Comparison of ENCODE assay signal across 8 cellular contexts in genomic region chr6:26216886-26217713, GRCh38.
A peak's percentile ranks its signal among the peaks of the same experiment; 100 is the strongest.
DNase-seq lines count a peak whose midpoint lies in the region; FAIRE-seq and TF ChIP-seq lines count a peak whose summit lies in the region.

No MANE protein-coding gene starts in this region.

- no peak overlapping the region for H3K27ac Mint-ChIP-seq in activated CD4-positive, alpha-beta memory T cell treated with anti-CD3 and anti-CD28 coated beads for 36 hours

- peak; percentile 6 for FAIRE-seq in G401.6 (lab: Jason Lieb, UNC)

- TF ChIP-seq EP300 in stomach (IDR thresholded peaks at IDR 0.05) = no peak

- peak overlapping the region; percentile 47 for H3K4me3 ChIP-seq in HFF-Myc (replicated peaks; ENCODE audit: low read depth, low read length)
- peak overlapping the region; percentile 63 for H3K4me3 ChIP-seq in effector memory CD4-positive, alpha-beta T cell (ENCODE audit: insufficient read depth, low read depth, low read length, poor library complexity, severe bottlenecking)
- peak overlapping the region; percentile 70 to 85 for H3K4me3 ChIP-seq in mucosa of rectum (ENCODE audit: low read length in 2 of 2)
- peak overlapping the region; percentile 46 to 53 (median 48) for H3K4me3 ChIP-seq in stomach

- H3K9me3 Mint-ChIP-seq in activated CD4-positive, alpha-beta memory T cell treated with anti-CD3 and anti-CD28 coated beads for 36 hours = peaks cover 2% of the 10 kb centered on the region

- 1 to 4% (median 1%) methylated on average over 24 to 44 of the region's 44 CpGs for WGBS in stomach, 5 donors

- intact Hi-C loops in activated CD4-positive, alpha-beta memory T cell treated with anti-CD3 and anti-CD28 coated beads for 36 hours (cut with micrococcal nuclease) = loop anchor here (1.0 to 5.0 kb wide), 12 partner anchors 7 to 915 kb away; a partner anchor contains a TSS
- intact Hi-C loops in stomach (cut with DNase I; ENCODE audit: low total_unique reads) = no loop called here

- peak in 1 of 4 donors; percentile 36 for TF ChIP-seq POLR2A in stomach (IDR thresholded peaks at IDR 0.05)

- H3K9me3 ChIP-seq in effector memory CD4-positive, alpha-beta T cell (ENCODE audit: control insufficient read depth, low read length) = no peaks in the 10 kb centered on the region
- no peaks in the 10 kb centered on the region for H3K9me3 ChIP-seq in mucosa of rectum (ENCODE audit: control insufficient read depth in 2 of 2, low read length in 2 of 2)
- H3K9me3 ChIP-seq in stomach = no peaks in the 10 kb centered on the region

- no peaks in the 10 kb centered on the region for H3K27me3 Mint-ChIP-seq in activated CD4-positive, alpha-beta memory T cell treated with anti-CD3 and anti-CD28 coated beads for 36 hours

- no peak overlapping the region for H3K4me3 Mint-ChIP-seq in activated CD4-positive, alpha-beta memory T cell treated with anti-CD3 and anti-CD28 coated beads for 36 hours

- TF ChIP-seq CTCF in HFF-Myc (IDR thresholded peaks at IDR 0.05; ENCODE audit: low read depth, low read length, missing control alignments) = peak; percentile 9
- TF ChIP-seq CTCF in stomach (IDR thresholded peaks at IDR 0.05) = peak in 4 of 7 experiments; percentile 21 to 36 (median 24)

- peak overlapping the region; percentile 86 to 89 for H3K9ac ChIP-seq in mucosa of rectum (ENCODE audit: low read depth in 1 of 2, low read length in 2 of 2)

- POLR2A ChIA-PET in activated CD4-positive, alpha-beta memory T cell treated with anti-CD3 and anti-CD28 coated beads for 36 hours (lab: Charles Lee) = interaction anchor here (0.5 to 5.4 kb wide), 39 partner anchors 9 to 1673 kb away, joined by 3 to 298 read pairs (median 7); a partner anchor contains a TSS

- H3K27me3 ChIP-seq in effector memory CD4-positive, alpha-beta T cell (replicated peaks; ENCODE audit: control insufficient read depth, insufficient read depth, low read length, poor library complexity, severe bottlenecking) = no peaks in the 10 kb centered on the region
- H3K27me3 ChIP-seq in mucosa of rectum (ENCODE audit: control insufficient read depth in 2 of 2, insufficient read depth in 2 of 2, low read length in 2 of 2) = no peaks in the 10 kb centered on the region
- H3K27me3 ChIP-seq in stomach = peaks cover 2 to 87% (median 23%) of the 10 kb centered on the region in 3 donors

- peak overlapping the region; percentile 80 for H3K27ac ChIP-seq in effector memory CD4-positive, alpha-beta T cell (ENCODE audit: insufficient read depth, low read length, poor library complexity, severe bottlenecking)
- peak overlapping the region; percentile 96 for H3K27ac ChIP-seq in mucosa of rectum (ENCODE audit: low read depth in 2 of 2, low read length in 2 of 2)
- peak overlapping the region; percentile 86 to 96 (median 96) for H3K27ac ChIP-seq in stomach

- H3K4me1 ChIP-seq in effector memory CD4-positive, alpha-beta T cell (ENCODE audit: control insufficient read depth, insufficient read depth, low read length, poor library complexity, severe bottlenecking) = peaks cover 4% of the 10 kb centered on the region
- peaks cover 7 to 8% of the 10 kb centered on the region in 2 donors for H3K4me1 ChIP-seq in mucosa of rectum (ENCODE audit: control insufficient read depth in 2 of 2, insufficient read depth in 2 of 2, low read length in 2 of 2)
- peaks cover 4 to 31% (median 7%) of the 10 kb centered on the region in 4 donors for H3K4me1 ChIP-seq in stomach

- H3K36me3 Mint-ChIP-seq in activated CD4-positive, alpha-beta memory T cell treated with anti-CD3 and anti-CD28 coated beads for 36 hours = no peaks in the 10 kb centered on the region

- no peaks in the 10 kb centered on the region for H3K36me3 ChIP-seq in effector memory CD4-positive, alpha-beta T cell (ENCODE audit: control insufficient read depth, insufficient read depth, low read length)
- no peaks in the 10 kb centered on the region for H3K36me3 ChIP-seq in mucosa of rectum (ENCODE audit: control insufficient read depth in 2 of 2, insufficient read depth in 2 of 2, low read length in 2 of 2)
- H3K36me3 ChIP-seq in stomach = no peaks in the 10 kb centered on the region

- CTCF ChIA-PET in activated CD4-positive, alpha-beta memory T cell treated with anti-CD3 and anti-CD28 coated beads for 36 hours (lab: Charles Lee) = interaction anchor here (0.8 to 3.0 kb wide), 11 partner anchors 8 to 93 kb away, joined by 3 to 37 read pairs (median 5); a partner anchor contains a TSS

- peaks cover 5% of the 10 kb centered on the region for H3K4me1 Mint-ChIP-seq in activated CD4-positive, alpha-beta memory T cell treated with anti-CD3 and anti-CD28 coated beads for 36 hours (ENCODE audit: low read depth)

- DNase-seq in HFF-Myc (ENCODE audit: extremely low read depth, low read depth) (no peak), NCI-H345 treated with DMSO at 0.1 percent for 48 hours (lab: John Stamatoyannopoulos, UW; ENCODE audit: unreplicated experiment) (peak; percentile 90), stomach (peak; percentile 84), kidney glomerular epithelial cell (lab: John Stamatoyannopoulos, UW) (no peak)
- peak; percentile 89 for DNase-seq in activated CD4-positive, alpha-beta memory T cell treated with anti-CD3 and anti-CD28 coated beads for 36 hours
- DNase-seq in effector memory CD4-positive, alpha-beta T cell = peak; percentile 66 to 73 (median 66)

Comparison
In these comparisons a context has a peak if more than half of its experiments do, and no peak if none do; other contexts are left out.
1. DNase-seq: peak in NCI-H345 treated with DMSO at 0.1 percent for 48 hours (single experiment), activated CD4-positive, alpha-beta memory T cell treated with anti-CD3 and anti-CD28 coated beads for 36 hours (single experiment), effector memory CD4-positive, alpha-beta T cell (3 of 3) and stomach (single experiment); none in HFF-Myc (single experiment) and kidney glomerular epithelial cell (single experiment).
2. Peak in every context shown above with its lines, with median percentiles within 50 percentile points of each other: H3K4me3 ChIP-seq and H3K27ac ChIP-seq.